21 cellular contexts compared by ENCODE assay signal in the genomic region with DNA sequence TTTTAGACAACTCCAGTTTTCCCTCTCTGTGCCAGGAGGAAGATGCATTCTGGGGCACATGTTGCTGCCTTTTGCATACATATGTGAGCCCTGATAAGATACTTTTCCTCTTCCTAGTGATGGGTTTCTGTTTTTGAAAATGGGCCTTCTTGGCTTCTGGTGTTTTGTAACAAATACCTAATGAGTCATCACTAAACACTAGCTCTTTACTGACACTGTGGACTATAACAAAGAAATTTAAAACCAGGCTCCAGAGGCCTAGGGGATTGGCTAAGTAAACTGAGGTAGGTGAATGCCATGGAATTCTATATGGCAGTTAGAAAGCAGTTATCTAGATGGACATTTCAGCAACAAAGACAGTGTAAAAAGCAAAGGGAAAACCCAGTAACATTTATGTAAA.
DNase-seq lines count a peak whose midpoint lies in the region; ATAC-seq and TF ChIP-seq lines count a peak whose summit lies in the region.
"Had no signal": no experiment of that assay in that cellular context is flagged by ENCODE, and none has a peak within 500 bp of the region (broad histone marks: within the 10 kb centered on the region; RNA-seq: fewer than 3 reads in every experiment).

No MANE protein-coding gene starts in this region.

- peaks cover 3% of the 10 kb centered on the region for H3F3A ChIP-seq in SK-N-SH (replicated peaks; ENCODE audit: insufficient read depth)

- H3K27me3 Mint-ChIP-seq in activated naive CD8-positive, alpha-beta T cell treated with anti-CD3 and anti-CD28 coated beads for 36 hours = peaks cover 19% of the 10 kb centered on the region

- H3K79me2 ChIP-seq in SK-N-SH (ENCODE audit: insufficient read depth) = no peaks in the 10 kb centered on the region
- H3K79me2 ChIP-seq: parathyroid adenoma had no signal

- H3K9me2 ChIP-seq in SK-N-SH = no peaks in the 10 kb centered on the region

- peak overlapping the region; percentile 21 to 53; a peak in 2 of 4 replicates for H3K27ac ChIP-seq in SK-N-SH (ENCODE audit: low read depth in 2 of 2, low read length in 1 of 2)
- peak overlapping the region in 7 of 8 donors; percentile 61 to 80 (median 69) for H3K27ac ChIP-seq in spleen
- H3K27ac ChIP-seq: epithelial cell of prostate, parathyroid adenoma, tibial artery had no signal

- TF ChIP-seq CTCF in SK-N-SH (IDR thresholded peaks at IDR 0.05) = no peak
- TF ChIP-seq CTCF in spleen (IDR thresholded peaks at IDR 0.05 in 8 of 11, conservative IDR thresholded peaks at IDR 0.05 in 3 of 11) = no peak

- peak; percentile 61 for DNase-seq in GM03348 (ENCODE audit: low spot score)
- DNase-seq in SK-N-SH = no peak
- peak; percentile 45 for DNase-seq in fibroblast of gingiva (ENCODE audit: low read depth)
- no peak for DNase-seq in spleen
- DNase-seq in SKM-1 (lab: John Stamatoyannopoulos, UW; ENCODE audit: unreplicated experiment) = no peak
- no peak for DNase-seq in activated naive CD8-positive, alpha-beta T cell treated with anti-CD3 and anti-CD28 coated beads for 36 hours
- DNase-seq in SHP77 (lab: John Stamatoyannopoulos, UW) = no peak
- DNase-seq: activated CD4-positive, CD25-positive, alpha-beta regulatory T cell; activated naive CD4-positive, alpha-beta T cell treated with Interleukin-2 at 50 U/mL for 16 hours; C1 segment of cervical spinal cord; DMS79 treated with DMSO at 0.1 percent for 48 hours; midbrain; NCI-H1417; T-cell; tibial artery had no signal

- no peaks in the 10 kb centered on the region for H4K20me1 ChIP-seq in SK-N-SH (ENCODE audit: insufficient read depth)

- H3K27me3 ChIP-seq in SK-N-SH (ENCODE audit: insufficient read depth) = no peaks in the 10 kb centered on the region
- H3K27me3 ChIP-seq in spleen (replicated peaks in 1 of 7) = no peaks in the 10 kb centered on the region
- H3K27me3 ChIP-seq: tibial artery had no signal

- H2AFZ ChIP-seq in SK-N-SH (ENCODE audit: low read depth) = peak overlapping the region; percentile 2; the same call in 1 of the 2 replicates
- H2AFZ ChIP-seq: parathyroid adenoma had no signal

- 0 out of 2 replicates have a peak overlapping the region, but pooled peaks have one; percentile 2 for H3K9ac ChIP-seq in SK-N-SH
- H3K9ac ChIP-seq: parathyroid adenoma had no signal

- no peak overlapping the region for H3K4me3 Mint-ChIP-seq in activated naive CD8-positive, alpha-beta T cell treated with anti-CD3 and anti-CD28 coated beads for 36 hours
- H3K4me3 Mint-ChIP-seq: central memory CD8-positive, alpha-beta T cell; T-cell had no signal

- CTCF ChIA-PET in SK-N-SH (lab: Yijun Ruan, JAX) = interaction anchor here (0.7 to 0.8 kb wide), 2 partner anchors 25 to 617 kb away, joined by 3 to 4 read pairs; no protein-coding TSS in a partner anchor

- H3K9me3 Mint-ChIP-seq in activated naive CD8-positive, alpha-beta T cell treated with anti-CD3 and anti-CD28 coated beads for 36 hours = no peaks in the 10 kb centered on the region
- H3K9me3 Mint-ChIP-seq: central memory CD8-positive, alpha-beta T cell; T-cell had no signal

- H3K9me3 ChIP-seq in SK-N-SH = no peaks in the 10 kb centered on the region
- peaks cover 0 to 4% (median 0%) of the 10 kb centered on the region in 8 donors for H3K9me3 ChIP-seq in spleen
- H3K9me3 ChIP-seq: tibial artery had no signal

- TF ChIP-seq RAD21 in SK-N-SH (IDR thresholded peaks at IDR 0.05; ENCODE audit: low read length) = no peak

- H3K4me1 ChIP-seq in SK-N-SH (ENCODE audit: control insufficient read depth in 1 of 2, insufficient read depth in 2 of 2, low read depth in 1 of 2, low read length in 1 of 2) (peaks cover 2 to 5% of the 10 kb centered on the region in 2 experiments; a peak in 2 of 4 replicates), spleen (peaks cover 0 to 15% (median 8%) of the 10 kb centered on the region in 6 donors)
- H3K4me1 ChIP-seq: parathyroid adenoma had no signal

- H3K4me2 ChIP-seq in SK-N-SH = peak overlapping the region; percentile 21; the same call in 1 of the 2 replicates

- no peaks in the 10 kb centered on the region for H3K36me3 Mint-ChIP-seq in activated naive CD8-positive, alpha-beta T cell treated with anti-CD3 and anti-CD28 coated beads for 36 hours
- H3K36me3 Mint-ChIP-seq: T-cell had no signal

- H3K4me1 Mint-ChIP-seq in activated naive CD8-positive, alpha-beta T cell treated with anti-CD3 and anti-CD28 coated beads for 36 hours = no peaks in the 10 kb centered on the region
- H3K4me1 Mint-ChIP-seq: central memory CD8-positive, alpha-beta T cell had no signal

- POLR2A ChIA-PET in SK-N-SH (lab: Yijun Ruan, JAX) = no interaction called here

- intact Hi-C loops in spleen (cut with DNase I; ENCODE audit: low total_unique reads) = no loop called here

- no peak for ATAC-seq in GM21717 (IDR thresholded peaks at IDR 0.05; ENCODE audit: unreplicated experiment)
- ATAC-seq: GM12878, K562, T-cell had no signal

- no peaks in the 10 kb centered on the region for H3K36me3 ChIP-seq in SK-N-SH (replicated peaks in 1 of 2; ENCODE audit: control insufficient read depth in 1 of 2, insufficient read depth in 2 of 2, low read length in 1 of 2)
- no peaks in the 10 kb centered on the region for H3K36me3 ChIP-seq in spleen
- H3K36me3 ChIP-seq: tibial artery had no signal

- no peak for TF ChIP-seq POLR2A in spleen (IDR thresholded peaks at IDR 0.05)

- H3K4me3 ChIP-seq in SK-N-SH (ENCODE audit: low read depth in 2 of 2, low read length in 1 of 2) (no peak overlapping the region), spleen (no peak overlapping the region)
- H3K4me3 ChIP-seq: GM12878, K562, tibial artery had no signal

- TF ChIP-seq EP300 in SK-N-SH (IDR thresholded peaks at IDR 0.05; ENCODE audit: borderline replicate concordance in 1 of 2, low read depth in 1 of 2, low read length in 1 of 2) = peak in 1 of 2 experiments; percentile 22; a peak in 1 of 4 replicates

- H3K27ac Mint-ChIP-seq in activated naive CD8-positive, alpha-beta T cell treated with anti-CD3 and anti-CD28 coated beads for 36 hours = no peak overlapping the region
- H3K27ac Mint-ChIP-seq: T-cell had no signal

TF ChIP-seq in SK-N-SH, 30 proteins besides CTCF, POLR2A, EP300 and RAD21:
- TF ChIP-seq MEF2A (IDR thresholded peaks at IDR 0.05; ENCODE audit: borderline replicate concordance, low read depth) (no peak), JUND (IDR thresholded peaks at IDR 0.05) (peak; percentile 53), TCF12 (IDR thresholded peaks at IDR 0.05) (peak; percentile 39), FOSL2 (IDR thresholded peaks at IDR 0.05; ENCODE audit: borderline replicate concordance, low read depth) (peak; percentile 56; the same call in 1 of the 2 replicates)
- TF ChIP-seq, protein P1, sequence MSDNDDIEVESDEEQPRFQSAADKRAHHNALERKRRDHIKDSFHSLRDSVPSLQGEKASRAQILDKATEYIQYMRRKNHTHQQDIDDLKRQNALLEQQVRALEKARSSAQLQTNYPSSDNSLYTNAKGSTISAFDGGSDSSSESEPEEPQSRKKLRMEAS (IDR thresholded peaks at IDR 0.05; ENCODE audit: low read depth) = 0 out of 2 replicates have a peak, but pooled peaks have one; percentile 19

Comparison
In these comparisons a context has a peak if more than half of its experiments do, and no peak if none do; other contexts are left out.
1. DNase-seq: peak in GM03348 (single experiment) and fibroblast of gingiva (single experiment); none in SK-N-SH (single experiment), spleen (single experiment), SKM-1 (single experiment), activated naive CD8-positive, alpha-beta T cell treated with anti-CD3 and anti-CD28 coated beads for 36 hours (single experiment) and SHP77 (0 of 2).